ENCODE assay signal across 4 cellular contexts in genomic region chr12:70541-70940, GRCh38. TPM values are rescaled to one million over a fixed set of nuclear protein-coding genes. Genes with fewer than 3 reads are reported as not detected.
"Had no signal": no experiment of that assay in that cellular context is flagged by ENCODE, and none has a peak within 500 bp of the region (broad histone marks: within the 10 kb centered on the region; RNA-seq: fewer than 3 reads in every experiment).

No MANE protein-coding gene starts in this region.

RNA-seq across cellular contexts. Expression of gene IQSEC3, which starts 4.0 kb away (rescaled TPM):
- total RNA-seq: LHCN-M2, M059J, MCF 10A, NCI-H460 had no signal
